22 cellular contexts compared by ENCODE assay signal in the genomic region with DNA sequence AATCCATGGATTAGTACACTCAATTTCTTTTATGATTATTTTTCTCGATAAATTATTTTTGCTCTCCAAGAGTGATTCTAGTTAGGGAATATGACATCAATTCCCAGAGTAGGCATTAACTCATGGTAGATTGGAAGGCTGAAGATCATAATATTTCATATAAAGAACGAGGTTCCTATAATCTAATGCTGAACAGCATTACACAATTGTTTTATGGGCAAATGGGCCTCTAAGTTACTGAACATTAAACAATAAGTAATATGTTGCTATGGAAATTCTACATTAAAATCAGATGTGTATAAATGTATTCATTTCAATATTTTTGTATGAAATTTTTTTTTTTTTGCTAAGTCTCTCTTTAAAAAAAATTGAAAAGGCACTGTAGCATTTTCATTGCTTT.
DNase-seq lines count a peak whose midpoint lies in the region; ATAC-seq, FAIRE-seq and TF ChIP-seq lines count a peak whose summit lies in the region.
"Had no signal": no experiment of that assay in that cellular context is flagged by ENCODE, and none has a peak within 500 bp of the region (broad histone marks: within the 10 kb centered on the region; RNA-seq: fewer than 3 reads in every experiment).

No MANE protein-coding gene starts in this region.

- WGBS in K562 (ENCODE audit: insufficient coverage, low coverage, missing lambda C conversion rate) = 35% methylated on average over 2 of the region's 2 CpGs

- DNase-seq in K562 (ENCODE audit: extremely low read depth in 1 of 4, low spot score in 3 of 4) = no peak
- no peak for DNase-seq in endothelial cell of umbilical vein (ENCODE audit: low read depth, low spot score)
- no peak for DNase-seq in nephron progenitor cell
- DNase-seq in urothelium cell line (ENCODE audit: low spot score) = no peak
- no peak for DNase-seq in posterior vena cava (ENCODE audit: low spot score)
- no peak for DNase-seq in naive thymus-derived CD4-positive, alpha-beta T cell
- DNase-seq: activated CD4-positive, alpha-beta T cell treated with anti-CD3 and anti-CD28 coated beads for 4 hours; central memory CD4-positive, alpha-beta T cell; naive thymus-derived CD8-positive, alpha-beta T cell; NCI-H1092 treated with DMSO at 0.1 percent for 48 hours; NCI-H1694 treated with DMSO at 0.1 percent for 48 hours; SJCRH30; stimulated activated CD4-positive, alpha-beta T cell treated with anti-CD3 and anti-CD28 coated beads, Interleukin-2, amount 100 ng/mL, for 24 hours; stimulated activated naive CD8-positive, alpha-beta T cell treated with anti-CD3 and anti-CD28 coated beads, Interleukin-15, Interleukin-2, amounts not matched to agents 100 U/mL and 50 U/mL, for 24 hours; T-helper 9 cell had no signal

- no TSS peak for BruUV-seq in K562 (replicated peaks; lab: Mats Ljungman, UMichigan)
- no TSS peak for BruUV-seq in endothelial cell of umbilical vein (replicated peaks; lab: Mats Ljungman, UMichigan)

- TF ChIP-seq EP300 in K562 (IDR thresholded peaks at IDR 0.05; ENCODE audit: low read length) = no peak

- no peak for ATAC-seq in K562
- no peak for ATAC-seq in naive thymus-derived CD4-positive, alpha-beta T cell
- ATAC-seq: activated naive CD4-positive, alpha-beta T cell treated with anti-CD3 and anti-CD28 coated beads, Interleukin-2, amount 50 U/mL, for 72 hours; GM12878; naive thymus-derived CD8-positive, alpha-beta T cell; stimulated activated naive CD8-positive, alpha-beta T cell treated with anti-CD3 and anti-CD28 coated beads, Interleukin-15, Interleukin-2, amounts not matched to agents 100 U/mL and 50 U/mL, for 24 hours had no signal

- H3K9me1 ChIP-seq in K562 (ENCODE audit: control insufficient read depth, insufficient read depth, low read length) = no peaks in the 10 kb centered on the region
- H3K9me1 ChIP-seq in endothelial cell of umbilical vein (replicated peaks; ENCODE audit: control insufficient read depth, extremely low read depth, insufficient read depth, low read length) = no peaks in the 10 kb centered on the region

- H3K27ac Mint-ChIP-seq in nephron progenitor cell = peak overlapping the region; percentile 96
- H3K27ac Mint-ChIP-seq in naive thymus-derived CD4-positive, alpha-beta T cell = no peak overlapping the region
- H3K27ac Mint-ChIP-seq: activated naive CD4-positive, alpha-beta T cell treated with anti-CD3 and anti-CD28 coated beads, Interleukin-2, amount 50 U/mL, for 72 hours; naive thymus-derived CD8-positive, alpha-beta T cell had no signal

- H3K36me3 ChIP-seq in K562 (ENCODE audit: control insufficient read depth, insufficient read depth, low read length) (no peaks in the 10 kb centered on the region), endothelial cell of umbilical vein (ENCODE audit: control insufficient read depth in 2 of 2, extremely low read depth in 1 of 2, insufficient read depth in 2 of 2, low read length in 2 of 2) (no peaks in the 10 kb centered on the region)
- no peaks in the 10 kb centered on the region for H3K36me3 ChIP-seq in naive thymus-derived CD4-positive, alpha-beta T cell (ENCODE audit: control insufficient read depth in 2 of 3, insufficient read depth in 3 of 3, low read length in 3 of 3)
- H3K36me3 ChIP-seq: BLaER1, SJCRH30, tibial artery had no signal

- peaks cover 29% of the 10 kb centered on the region for H3K9me3 Mint-ChIP-seq in nephron progenitor cell
- H3K9me3 Mint-ChIP-seq in naive thymus-derived CD4-positive, alpha-beta T cell = peaks cover 0 to 9% (median 4%) of the 10 kb centered on the region in 11 donors

- no peak for TF ChIP-seq RAD21 in K562 (CRISPR knock-in tag; conservative IDR thresholded peaks at IDR 0.05 in 1 of 2, IDR thresholded peaks at IDR 0.05 in 1 of 2)

- H3K27ac ChIP-seq in K562 (ENCODE audit: extremely low read depth, low read depth, low read length) = no peak overlapping the region
- peak overlapping the region; percentile 86 for H3K27ac ChIP-seq in endothelial cell of umbilical vein (ENCODE audit: insufficient read depth, low read depth, low read length)
- peak overlapping the region; percentile 63 for H3K27ac ChIP-seq in temporal lobe (ENCODE audit: low read depth, low read length)
- no peak overlapping the region for H3K27ac ChIP-seq in naive thymus-derived CD4-positive, alpha-beta T cell (ENCODE audit: low read depth, low read length)
- H3K27ac ChIP-seq: BLaER1, SJCRH30, VCaP had no signal

- no peaks in the 10 kb centered on the region for H4K20me1 ChIP-seq in K562 (replicated peaks; ENCODE audit: control insufficient read depth, insufficient read depth, low read length)
- no peaks in the 10 kb centered on the region for H4K20me1 ChIP-seq in endothelial cell of umbilical vein (replicated peaks; ENCODE audit: control insufficient read depth, extremely low read depth, insufficient read depth, low read length)
- H4K20me1 ChIP-seq: BLaER1 had no signal

- H2AFZ ChIP-seq in K562 (ENCODE audit: low read depth, low read length) (no peak overlapping the region), endothelial cell of umbilical vein (ENCODE audit: low read depth, low read length) (no peak overlapping the region)

- TF ChIP-seq CTCF in K562 (IDR thresholded peaks at IDR 0.05 in 2 of 3, conservative IDR thresholded peaks at IDR 0.05 in 1 of 3; ENCODE audit: insufficient read depth in 2 of 3, low read depth in 1 of 3, low read length in 3 of 3) (no peak), endothelial cell of umbilical vein (IDR thresholded peaks at IDR 0.05; ENCODE audit: extremely low read depth in 1 of 2, insufficient read depth in 1 of 2, low read depth in 1 of 2, low read length in 2 of 2) (no peak), nephron progenitor cell (IDR thresholded peaks at IDR 0.05) (no peak)

- H3K4me2 ChIP-seq in K562 (ENCODE audit: insufficient read depth, low read length) (no peak overlapping the region), endothelial cell of umbilical vein (ENCODE audit: insufficient read depth, low read length) (no peak overlapping the region)
- H3K4me2 ChIP-seq: BLaER1 had no signal

- intact Hi-C loops in K562 (cut with micrococcal nuclease) = no loop called here
- intact Hi-C loops in endothelial cell of umbilical vein (cut with micrococcal nuclease) = loop anchor here (10.0 kb wide), 1 partner anchor 489 kb away; no protein-coding TSS in a partner anchor
- intact Hi-C loops in posterior vena cava (cut with DNase I) = no loop called here
- intact Hi-C loops in naive thymus-derived CD4-positive, alpha-beta T cell (cut with micrococcal nuclease) = no loop called here

- no peaks in the 10 kb centered on the region; a peak in 1 of 5 replicates for H3K27me3 ChIP-seq in K562 (ENCODE audit: control insufficient read depth in 2 of 2, insufficient read depth in 2 of 2, low read length in 2 of 2)
- H3K27me3 ChIP-seq in endothelial cell of umbilical vein (ENCODE audit: control insufficient read depth in 2 of 2, insufficient read depth in 2 of 2, low read length in 2 of 2) = no peaks in the 10 kb centered on the region
- no peaks in the 10 kb centered on the region for H3K27me3 ChIP-seq in naive thymus-derived CD4-positive, alpha-beta T cell (ENCODE audit: control insufficient read depth in 2 of 2, insufficient read depth in 2 of 2, low read length in 2 of 2)
- H3K27me3 ChIP-seq: BLaER1, SJCRH30, tibial artery had no signal

- CTCF ChIA-PET in K562 (lab: Yijun Ruan, JAX; ENCODE audit: low intra/inter-chr PET ratio) = no interaction called here
- CTCF ChIA-PET in endothelial cell of umbilical vein (lab: Charles Lee) = interaction anchor here (0.9 kb wide), 1 partner anchor 15 kb away, joined by 3 read pairs; no protein-coding TSS in a partner anchor
- CTCF ChIA-PET in naive thymus-derived CD4-positive, alpha-beta T cell (lab: Charles Lee) = no interaction called here

- peaks cover 22% of the 10 kb centered on the region for H3K36me3 Mint-ChIP-seq in nephron progenitor cell (ENCODE audit: low read depth)
- H3K36me3 Mint-ChIP-seq in naive thymus-derived CD4-positive, alpha-beta T cell = no peaks in the 10 kb centered on the region
- H3K36me3 Mint-ChIP-seq: activated naive CD4-positive, alpha-beta T cell treated with anti-CD3 and anti-CD28 coated beads, Interleukin-2, amount 50 U/mL, for 72 hours had no signal

- H3K4me1 Mint-ChIP-seq in nephron progenitor cell = peaks cover 34% of the 10 kb centered on the region
- H3K4me1 Mint-ChIP-seq in naive thymus-derived CD4-positive, alpha-beta T cell = no peaks in the 10 kb centered on the region

- in situ Hi-C loops in K562 (cut with MboI) = no loop called here

- H3K79me2 ChIP-seq in K562 (ENCODE audit: control insufficient read depth, insufficient read depth, low read length) = no peaks in the 10 kb centered on the region
- H3K79me2 ChIP-seq in endothelial cell of umbilical vein (ENCODE audit: control insufficient read depth, insufficient read depth, low read length) = no peaks in the 10 kb centered on the region

- H3K9ac ChIP-seq in K562 (ENCODE audit: insufficient read depth in 1 of 2, low read depth in 2 of 2, low read length in 2 of 2) (no peak overlapping the region), endothelial cell of umbilical vein (replicated peaks; ENCODE audit: extremely low read depth, insufficient read depth, low read length) (peak overlapping the region; percentile 69)
- H3K9ac ChIP-seq: BLaER1 had no signal

- no peak overlapping the region for H3K4me3 ChIP-seq in K562
- H3K4me3 ChIP-seq in endothelial cell of umbilical vein (replicated peaks in 1 of 3; ENCODE audit: insufficient read depth in 1 of 3, low read depth in 1 of 3, low read length in 3 of 3) = no peak overlapping the region
- no peak overlapping the region for H3K4me3 ChIP-seq in naive thymus-derived CD4-positive, alpha-beta T cell (ENCODE audit: low read length)
- H3K4me3 ChIP-seq: BLaER1, GM12878, SJCRH30, smooth muscle cell, tibial artery had no signal

- H3K9me3 ChIP-seq in K562 (replicated peaks; ENCODE audit: control insufficient read depth, insufficient read depth, low read depth, low read length) = no peaks in the 10 kb centered on the region
- no peaks in the 10 kb centered on the region for H3K9me3 ChIP-seq in endothelial cell of umbilical vein (replicated peaks; ENCODE audit: control insufficient read depth, insufficient read depth, low read length)
- H3K9me3 ChIP-seq in naive thymus-derived CD4-positive, alpha-beta T cell (ENCODE audit: control insufficient read depth in 2 of 3, low read length in 3 of 3) = no peaks in the 10 kb centered on the region
- H3K9me3 ChIP-seq: SJCRH30, tibial artery had no signal

- POLR2A ChIA-PET in K562 (lab: Yijun Ruan, JAX) = no interaction called here
- POLR2A ChIA-PET in endothelial cell of umbilical vein (lab: Charles Lee) = interaction anchor here (1.0 kb wide), 1 partner anchor 45 kb away, joined by 3 read pairs; no protein-coding TSS in a partner anchor
- POLR2A ChIA-PET in naive thymus-derived CD4-positive, alpha-beta T cell (lab: Charles Lee) = no interaction called here

- peaks cover 4% of the 10 kb centered on the region for H3K27me3 Mint-ChIP-seq in nephron progenitor cell (ENCODE audit: low read depth, poor library complexity)
- H3K27me3 Mint-ChIP-seq in naive thymus-derived CD4-positive, alpha-beta T cell = peaks cover 0 to 19% (median 11%) of the 10 kb centered on the region in 5 donors

- H3K4me1 ChIP-seq in K562 (replicated peaks in 1 of 2; ENCODE audit: control insufficient read depth in 2 of 2, insufficient read depth in 2 of 2, low read length in 2 of 2) = no peaks in the 10 kb centered on the region
- H3K4me1 ChIP-seq in endothelial cell of umbilical vein (ENCODE audit: control insufficient read depth, extremely low read depth, insufficient read depth, low read length) = peaks cover 44% of the 10 kb centered on the region
- no peaks in the 10 kb centered on the region for H3K4me1 ChIP-seq in naive thymus-derived CD4-positive, alpha-beta T cell (ENCODE audit: control insufficient read depth in 2 of 2, insufficient read depth in 2 of 2, low read length in 2 of 2)
- H3K4me1 ChIP-seq: SJCRH30 had no signal

- no peak overlapping the region for H3K4me3 Mint-ChIP-seq in nephron progenitor cell
- H3K4me3 Mint-ChIP-seq in naive thymus-derived CD4-positive, alpha-beta T cell = no peak overlapping the region
- H3K4me3 Mint-ChIP-seq: naive thymus-derived CD8-positive, alpha-beta T cell had no signal

- TF ChIP-seq POLR2A in K562 (conservative IDR thresholded peaks at IDR 0.05) = no peak
- no peak for TF ChIP-seq POLR2A in endothelial cell of umbilical vein (IDR thresholded peaks at IDR 0.05; ENCODE audit: low read depth, low read length)

- no peak for FAIRE-seq in K562 (lab: Jason Lieb, UNC)
- no peak for FAIRE-seq in endothelial cell of umbilical vein (lab: Jason Lieb, UNC)
- FAIRE-seq in urothelium cell line (lab: Jason Lieb, UNC) = no peak
- FAIRE-seq: GM12878 had no signal

- dilution Hi-C loops in endothelial cell of umbilical vein (cut with MboI; ENCODE audit: extremely low pct_ligation_motif_present, low sequenced_read_pairs) = no loop called here

Comparison
In these comparisons a context has a peak if more than half of its experiments do, and no peak if none do; other contexts are left out.
1. H3K27ac ChIP-seq: peak in endothelial cell of umbilical vein (single experiment) and temporal lobe (single experiment); none in K562 (single experiment) and naive thymus-derived CD4-positive, alpha-beta T cell (single experiment).